In the genomic region with DNA sequence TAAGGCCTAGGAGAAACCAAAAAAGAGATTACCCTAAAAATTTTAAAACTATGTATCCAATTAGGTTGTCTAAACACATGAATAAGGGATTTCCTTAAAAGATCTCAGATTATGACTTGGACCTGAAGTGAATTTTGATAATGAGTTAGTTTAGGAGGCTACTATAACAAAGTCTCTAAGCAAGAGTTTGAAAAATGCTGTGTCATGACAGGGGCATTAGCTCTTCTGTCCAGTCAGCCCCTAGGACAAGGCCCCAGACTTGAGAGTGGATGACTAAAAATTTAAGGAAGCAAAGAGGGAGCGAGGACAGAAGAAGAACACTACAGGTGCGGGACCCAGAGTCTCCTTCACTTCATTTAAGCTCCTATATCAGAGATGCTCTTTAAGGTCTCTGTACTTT, we compare ENCODE assay signal across 1 cellular context.
A peak's percentile ranks its signal among the peaks of the same experiment; 100 is the strongest.
TF ChIP-seq lines count a peak whose summit lies in the region.

No MANE protein-coding gene starts in this region.

TF ChIP-seq in K562, 482 proteins besides CTCF, POLR2A, EP300 and RAD21 (continued from another document):
- TF ChIP-seq, protein P1, sequence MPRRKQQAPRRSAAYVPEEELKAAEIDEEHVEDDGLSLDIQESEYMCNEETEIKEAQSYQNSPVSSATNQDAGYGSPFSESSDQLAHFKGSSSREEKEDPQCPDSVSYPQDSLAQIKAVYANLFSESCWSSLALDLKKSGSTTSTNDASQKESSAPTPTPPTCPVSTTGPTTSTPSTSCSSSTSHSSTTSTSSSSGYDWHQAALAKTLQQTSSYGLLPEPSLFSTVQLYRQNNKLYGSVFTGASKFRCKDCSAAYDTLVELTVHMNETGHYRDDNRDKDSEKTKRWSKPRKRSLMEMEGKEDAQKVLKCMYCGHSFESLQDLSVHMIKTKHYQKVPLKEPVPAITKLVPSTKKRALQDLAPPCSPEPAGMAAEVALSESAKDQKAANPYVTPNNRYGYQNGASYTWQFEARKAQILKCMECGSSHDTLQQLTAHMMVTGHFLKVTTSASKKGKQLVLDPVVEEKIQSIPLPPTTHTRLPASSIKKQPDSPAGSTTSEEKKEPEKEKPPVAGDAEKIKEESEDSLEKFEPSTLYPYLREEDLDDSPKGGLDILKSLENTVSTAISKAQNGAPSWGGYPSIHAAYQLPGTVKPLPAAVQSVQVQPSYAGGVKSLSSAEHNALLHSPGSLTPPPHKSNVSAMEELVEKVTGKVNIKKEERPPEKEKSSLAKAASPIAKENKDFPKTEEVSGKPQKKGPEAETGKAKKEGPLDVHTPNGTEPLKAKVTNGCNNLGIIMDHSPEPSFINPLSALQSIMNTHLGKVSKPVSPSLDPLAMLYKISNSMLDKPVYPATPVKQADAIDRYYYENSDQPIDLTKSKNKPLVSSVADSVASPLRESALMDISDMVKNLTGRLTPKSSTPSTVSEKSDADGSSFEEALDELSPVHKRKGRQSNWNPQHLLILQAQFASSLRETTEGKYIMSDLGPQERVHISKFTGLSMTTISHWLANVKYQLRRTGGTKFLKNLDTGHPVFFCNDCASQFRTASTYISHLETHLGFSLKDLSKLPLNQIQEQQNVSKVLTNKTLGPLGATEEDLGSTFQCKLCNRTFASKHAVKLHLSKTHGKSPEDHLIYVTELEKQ (CRISPR knock-in tag; IDR thresholded peaks at IDR 0.05): no peak
- TF ChIP-seq ZNF316 (IDR thresholded peaks at IDR 0.05): peak; percentile 82
- TF ChIP-seq MAFG (tag; conservative IDR thresholded peaks at IDR 0.05): peak; percentile 83
- TF ChIP-seq, protein P2, sequence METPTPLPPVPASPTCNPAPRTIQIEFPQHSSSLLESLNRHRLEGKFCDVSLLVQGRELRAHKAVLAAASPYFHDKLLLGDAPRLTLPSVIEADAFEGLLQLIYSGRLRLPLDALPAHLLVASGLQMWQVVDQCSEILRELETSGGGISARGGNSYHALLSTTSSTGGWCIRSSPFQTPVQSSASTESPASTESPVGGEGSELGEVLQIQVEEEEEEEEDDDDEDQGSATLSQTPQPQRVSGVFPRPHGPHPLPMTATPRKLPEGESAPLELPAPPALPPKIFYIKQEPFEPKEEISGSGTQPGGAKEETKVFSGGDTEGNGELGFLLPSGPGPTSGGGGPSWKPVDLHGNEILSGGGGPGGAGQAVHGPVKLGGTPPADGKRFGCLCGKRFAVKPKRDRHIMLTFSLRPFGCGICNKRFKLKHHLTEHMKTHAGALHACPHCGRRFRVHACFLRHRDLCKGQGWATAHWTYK (CRISPR knock-in tag; IDR thresholded peaks at IDR 0.05): no peak
- no peak for TF ChIP-seq ZNF77 (CRISPR knock-in tag; IDR thresholded peaks at IDR 0.05)
- no peak for TF ChIP-seq RFX5 (IDR thresholded peaks at IDR 0.05; ENCODE audit: low read depth, low read length)
- TF ChIP-seq MAFF (IDR thresholded peaks at IDR 0.05; ENCODE audit: low read length): peak; percentile 56; the same call in 1 of the 2 replicates
- TF ChIP-seq MAFK (IDR thresholded peaks at IDR 0.05; ENCODE audit: low read length): peak; percentile 57; the same call in 1 of the 2 replicates
- TF ChIP-seq NFE2L1 (tag; IDR thresholded peaks at IDR 0.05; ENCODE audit: borderline replicate concordance, low read depth): peak; percentile 62; the same call in 1 of the 2 replicates
- peak; percentile 64; the same call in 1 of the 2 replicates for TF ChIP-seq BACH1 (tag; IDR thresholded peaks at IDR 0.05)
